In genomic region chr2:31239842-31240198, GRCh38 we compare ENCODE assay signal across 12 cellular contexts. TPM values are rescaled to one million over a fixed set of nuclear protein-coding genes. Genes with fewer than 3 reads are reported as not detected.
DNase-seq lines count a peak whose midpoint lies in the region; ATAC-seq, FAIRE-seq and TF ChIP-seq lines count a peak whose summit lies in the region.
"Had no signal": no experiment of that assay in that cellular context is flagged by ENCODE, and none has a peak within 500 bp of the region (broad histone marks: within the 10 kb centered on the region; RNA-seq: fewer than 3 reads in every experiment).

No MANE protein-coding gene starts in this region.

- H3K79me2 ChIP-seq in astrocyte (ENCODE audit: insufficient read depth, low read length) (peaks cover 61% of the 10 kb centered on the region), parathyroid adenoma (no peaks in the 10 kb centered on the region)

- no peak overlapping the region for H3K4me3 Mint-ChIP-seq in astrocyte (ENCODE audit: unreplicated experiment)
- H3K4me3 Mint-ChIP-seq: activated T-cell treated with anti-CD3 and anti-CD28 coated beads, Interleukin-2, amount 50 U/mL, for 72 hours; nephron had no signal

- in situ Hi-C loops in HAP-1 (cut with MboI; ENCODE audit: low sequenced_read_pairs) = no loop called here

- WGBS in heart right ventricle, 2 donors = 15 to 29% methylated on average over 14 of the region's 14 CpGs

- H3K27ac ChIP-seq in astrocyte (ENCODE audit: low read depth, low read length) = no peak overlapping the region
- H3K27ac ChIP-seq in heart right ventricle = peak overlapping the region; percentile 66 to 96 (median 86)
- H3K27ac ChIP-seq in parathyroid adenoma = peak overlapping the region; percentile 51

- no peaks in the 10 kb centered on the region for H3K9me3 Mint-ChIP-seq in astrocyte (ENCODE audit: unreplicated experiment)
- H3K9me3 Mint-ChIP-seq: activated T-cell treated with anti-CD3 and anti-CD28 coated beads, Interleukin-2, amount 50 U/mL, for 72 hours; nephron had no signal

- H3K4me1 ChIP-seq in astrocyte (ENCODE audit: insufficient read depth, low read length) (peaks cover 17% of the 10 kb centered on the region), heart right ventricle (peaks cover 16 to 75% (median 58%) of the 10 kb centered on the region in 9 donors), parathyroid adenoma (no peaks in the 10 kb centered on the region), HAP-1 (no peaks in the 10 kb centered on the region)

- peaks cover 20% of the 10 kb centered on the region for H3K4me1 Mint-ChIP-seq in astrocyte (ENCODE audit: low read depth, unreplicated experiment)

- no peaks in the 10 kb centered on the region for H3K27me3 ChIP-seq in astrocyte (ENCODE audit: insufficient read depth, low read length)
- no peaks in the 10 kb centered on the region for H3K27me3 ChIP-seq in heart right ventricle
- no peaks in the 10 kb centered on the region for H3K27me3 ChIP-seq in parathyroid adenoma (ENCODE audit: control insufficient read depth, insufficient read depth, low read length)
- no peaks in the 10 kb centered on the region for H3K27me3 ChIP-seq in HAP-1 (ENCODE audit: low read depth)

- H4K20me1 ChIP-seq in astrocyte (ENCODE audit: insufficient read depth, low read length) = peaks cover 75% of the 10 kb centered on the region

- no peak overlapping the region for H3K27ac Mint-ChIP-seq in astrocyte (ENCODE audit: unreplicated experiment)
- H3K27ac Mint-ChIP-seq: activated T-cell treated with anti-CD3 and anti-CD28 coated beads, Interleukin-2, amount 50 U/mL, for 72 hours had no signal

- H3K4me3 ChIP-seq in AG10803 (ENCODE audit: low read length) = no peak overlapping the region; the same call in 1 of the 2 replicates
- H3K4me3 ChIP-seq in astrocyte (ENCODE audit: insufficient read depth, low read depth, low read length) = no peak overlapping the region
- no peak overlapping the region for H3K4me3 ChIP-seq in heart right ventricle
- H3K4me3 ChIP-seq in parathyroid adenoma (ENCODE audit: low read depth, low read length) = no peak overlapping the region
- no peak overlapping the region for H3K4me3 ChIP-seq in HAP-1

- H3K9ac ChIP-seq in astrocyte (ENCODE audit: low read length) = no peak overlapping the region
- no peak overlapping the region for H3K9ac ChIP-seq in parathyroid adenoma

- no peaks in the 10 kb centered on the region for H3K27me3 Mint-ChIP-seq in astrocyte (ENCODE audit: low read depth, unreplicated experiment)

- H3K36me3 ChIP-seq in astrocyte (ENCODE audit: insufficient read depth, low read length) (peaks cover 2% of the 10 kb centered on the region), heart right ventricle (peaks cover 0 to 9% (median under 1%) of the 10 kb centered on the region in 9 donors), parathyroid adenoma (ENCODE audit: control insufficient read depth, insufficient read depth, low read length) (no peaks in the 10 kb centered on the region), HAP-1 (replicated peaks) (no peaks in the 10 kb centered on the region)

- H3K9me3 ChIP-seq in astrocyte (ENCODE audit: insufficient read depth, low read depth, low read length) (no peaks in the 10 kb centered on the region), heart right ventricle (no peaks in the 10 kb centered on the region), parathyroid adenoma (ENCODE audit: control insufficient read depth, low read length) (no peaks in the 10 kb centered on the region), HAP-1 (no peaks in the 10 kb centered on the region)

- H3K4me2 ChIP-seq in astrocyte (ENCODE audit: low read length) = peak overlapping the region; percentile 23
- H3K4me2 ChIP-seq in parathyroid adenoma (ENCODE audit: low read length) = no peak overlapping the region

- ATAC-seq in heart right ventricle (peak; percentile 86 to 92 (median 91)), HG03521 (IDR thresholded peaks at IDR 0.05; ENCODE audit: unreplicated experiment) (no peak), HG03139 (IDR thresholded peaks at IDR 0.05; ENCODE audit: unreplicated experiment) (no peak), GM19455 (IDR thresholded peaks at IDR 0.05; ENCODE audit: unreplicated experiment) (no peak)
- ATAC-seq: activated T-cell treated with anti-CD3 and anti-CD28 coated beads, Interleukin-2, amount 50 U/mL, for 72 hours had no signal

- FAIRE-seq in astrocyte (lab: Jason Lieb, UNC) = peak; percentile 82
- FAIRE-seq: GM12891 had no signal

- intact Hi-C loops in heart right ventricle (cut with DNase I) = loop anchor here in 3 of 10 donors (5.0 to 10.0 kb wide), 3 partner anchors 32 to 1095 kb away; partner anchors contain the start of gene YPEL5 (in 1 of the 3)

- DNase-seq in AG10803 (ENCODE audit: low read depth) = peak; percentile 77
- peak; percentile 74 for DNase-seq in astrocyte (ENCODE audit: low read depth)
- DNase-seq in heart right ventricle = peak; percentile 62 to 80
- DNase-seq in HAP-1 (ENCODE audit: low spot score in 2 of 2) = no peak
- DNase-seq: activated T-cell treated with anti-CD3 and anti-CD28 coated beads, Interleukin-2, amount 50 U/mL, for 72 hours; HCEC 1CT had no signal

- H2AFZ ChIP-seq in astrocyte (ENCODE audit: low read depth, low read length) (no peak overlapping the region), parathyroid adenoma (no peak overlapping the region)

- TF ChIP-seq CTCF in AG10803 (conservative IDR thresholded peaks at IDR 0.05; ENCODE audit: low read length) (no peak), astrocyte (IDR thresholded peaks at IDR 0.05; ENCODE audit: insufficient read depth, low read depth, low read length) (no peak), heart right ventricle (IDR thresholded peaks at IDR 0.05) (no peak), parathyroid adenoma (IDR thresholded peaks at IDR 0.05) (no peak)

- peaks cover 7% of the 10 kb centered on the region for H3K36me3 Mint-ChIP-seq in astrocyte (ENCODE audit: low read depth, unreplicated experiment)

RNA-seq across cellular contexts. Expression of gene EHD3, which starts 5.9 kb away (rescaled TPM):
- total RNA-seq in astrocyte (20.9 and 25.0 TPM in 2 replicates), heart right ventricle (10 to 100 TPM; 12.5 to 40.9 (median 26.5) TPM)
- 1 to 10 TPM; 5.3 to 7.9 TPM for polyA plus RNA-seq in heart right ventricle

RNA-seq across cellular contexts. Expression of gene CAPN14, which starts 22.5 kb away (rescaled TPM):
- total RNA-seq in astrocyte (0.12 and 0.14 TPM in 2 replicates), heart right ventricle (under 1 TPM in 9 of 10 donors, not detected in 1; 0.08 to 0.46 (median 0.25) TPM)
- polyA plus RNA-seq in heart right ventricle = under 1 TPM; 0.09 to 0.37 TPM

Comparison
In these comparisons a context has a peak if more than half of its experiments do, and no peak if none do; other contexts are left out.
1. DNase-seq: peak in AG10803 (single experiment), astrocyte (single experiment) and heart right ventricle (2 of 2); none in HAP-1 (0 of 2).
2. ATAC-seq: peak in heart right ventricle (8 of 8); none in HG03521 (single experiment), HG03139 (single experiment) and GM19455 (single experiment).